ENCODE assay signal across 22 cellular contexts in genomic region chr4:54509057-54509456, GRCh38.
"Had no signal": no experiment of that assay in that cellular context is flagged by ENCODE, and none has a peak within 500 bp of the region (broad histone marks: within the 10 kb centered on the region; RNA-seq: fewer than 3 reads in every experiment).

No MANE protein-coding gene starts in this region.

- H3K4me3 ChIP-seq: K562 had no signal

- H3K9ac ChIP-seq: KMS-11, SK-N-SH had no signal

- H3K4me2 ChIP-seq: KMS-11, SK-N-SH had no signal

- ATAC-seq: K562, Panc1, PC-3 had no signal

- DNase-seq: Kasumi-1, MM.1S, MV-4-11, NCI-H1048, NCI-H1105, NCI-H1436 treated with DMSO at 0.1 percent for 48 hours, NCI-H187 treated with DMSO at 0.1 percent for 48 hours, NCI-H2029 treated with DMSO at 0.1 percent for 48 hours, NCI-H2171 treated with DMSO at 0.1 percent for 48 hours, NCI-H345, NCI-H446 treated with DMSO at 0.1 percent for 48 hours, NCI-H510A treated with DMSO at 0.1 percent for 48 hours, NCI-H526, NCI-H748 treated with DMSO at 0.1 percent for 48 hours, PC-3, SK-N-SH, SW 1271 had no signal

- H3K27ac ChIP-seq: HL-60, KMS-11, RWPE1 had no signal
